In the genomic region with DNA sequence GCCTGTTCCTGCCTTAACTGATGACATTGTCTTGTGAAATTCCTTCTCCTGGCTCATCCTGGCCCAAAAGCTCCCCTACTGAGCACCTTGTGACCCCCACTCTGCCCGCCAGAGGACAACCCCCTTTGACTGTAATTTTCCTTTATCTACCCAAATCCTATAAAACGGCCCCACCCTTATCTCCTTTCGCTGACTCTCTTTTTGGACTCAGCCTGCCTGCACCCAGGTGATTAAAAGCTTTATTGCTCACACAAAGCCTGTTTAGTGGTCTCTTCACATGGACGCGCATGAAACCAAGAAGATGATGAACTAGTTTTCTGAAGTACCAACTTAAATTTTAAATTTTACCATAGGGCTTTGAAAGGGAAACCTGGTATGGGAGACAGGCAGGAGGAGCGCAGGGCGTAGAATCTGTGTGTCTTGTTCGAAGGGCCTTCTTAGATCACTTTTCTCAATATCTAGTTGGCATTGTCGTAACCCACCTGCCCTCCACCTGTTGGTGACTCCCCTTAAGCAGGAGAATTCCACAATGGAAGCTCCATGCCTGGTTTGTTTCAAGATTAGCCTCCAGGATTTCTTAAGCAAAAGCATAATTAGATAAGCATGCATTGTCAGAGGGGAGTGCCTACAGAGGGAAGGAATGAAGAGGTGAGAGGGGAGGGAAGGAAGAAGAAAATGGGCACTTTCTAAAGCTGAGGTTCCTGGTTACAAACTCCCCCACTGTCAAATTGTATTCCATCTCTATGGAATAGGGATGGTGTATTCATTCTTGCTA, we compare ENCODE assay signal across 1 cellular context.
TF ChIP-seq lines count a peak whose summit lies in the region.

No MANE protein-coding gene starts in this region.

TF ChIP-seq in K562, 482 proteins besides CTCF, POLR2A, EP300 and RAD21:
- 0 out of 2 replicates have a peak, but pooled peaks have one; percentile 13 for TF ChIP-seq ELF1 (tag; IDR thresholded peaks at IDR 0.05)
- TF ChIP-seq TAL1 (IDR thresholded peaks at IDR 0.05) = peak; percentile 44; the same call in 1 of the 2 replicates
- TF ChIP-seq CBFA2T2 (conservative IDR thresholded peaks at IDR 0.05) = peak; percentile 61
- TF ChIP-seq ZNF175 (CRISPR knock-in tag; IDR thresholded peaks at IDR 0.05; ENCODE audit: low read depth) = 0 out of 2 replicates have a peak, but pooled peaks have one; percentile 28
- peak; percentile 24; the same call in 1 of the 2 replicates for TF ChIP-seq NCOR1 (IDR thresholded peaks at IDR 0.05)
- peak; percentile 68 for TF ChIP-seq CBFA2T3 (IDR thresholded peaks at IDR 0.05)
- peak; percentile 60; the same call in 1 of the 2 replicates for TF ChIP-seq ARID1B (IDR thresholded peaks at IDR 0.05)
- peak; percentile 50 for TF ChIP-seq TCF3 (CRISPR knock-in tag; IDR thresholded peaks at IDR 0.05)
